24 cellular contexts compared by ENCODE assay signal in genomic region chr7:154783281-154783909, GRCh38.
"Had no signal": no experiment of that assay in that cellular context is flagged by ENCODE, and none has a peak within 500 bp of the region (broad histone marks: within the 10 kb centered on the region; RNA-seq: fewer than 3 reads in every experiment).

No MANE protein-coding gene starts in this region.

- ATAC-seq: activated CD4-positive, alpha-beta T cell treated with anti-CD3 and anti-CD28 coated beads for 36 hours; activated T-helper 17 cell treated with anti-CD3 and anti-CD28 coated beads, Interleukin-2, amount 50 U/mL, for 72 hours; Right ventricle myocardium inferior had no signal

- H3K9ac ChIP-seq: KMS-11, SK-N-SH had no signal

- DNase-seq: activated CD4-positive, alpha-beta memory T cell treated with anti-CD3 and anti-CD28 coated beads, Interleukin-2, amount 10 ng/mL, durations not matched to agents 7 days and 5 days; activated CD4-positive, alpha-beta T cell treated with anti-CD3 and anti-CD28 coated beads for 36 hours; activated CD4-positive, alpha-beta T cell treated with anti-CD3 and anti-CD28 coated beads, Interleukin-2, amount 50 U/mL, for 1 hour; activated gamma-delta T cell; activated naive CD4-positive, alpha-beta T cell treated with anti-CD3 and anti-CD28 coated beads for 36 hours; activated T-cell treated with anti-CD3 and anti-CD28 coated beads for 4 hours; activated T-cell treated with anti-CD3 and anti-CD28 coated beads, Interleukin-2, amount 50 U/mL, for 48 hours; amygdala; NCI-H1092; NCI-H1417; NCI-H1930; NCI-H2107; NCI-H2171 treated with DMSO at 0.1 percent for 48 hours; NCI-H226; NCI-H510A; NCI-H526 treated with DMSO at 0.1 percent for 48 hours; NCI-H82; RPMI8226; SK-N-SH; T-helper 1 cell; WERI-Rb-1 had no signal

- H3K27ac ChIP-seq: KMS-11, WERI-Rb-1 had no signal

- H3K4me2 ChIP-seq: KMS-11, SK-N-SH had no signal

- H3K36me3 ChIP-seq: WERI-Rb-1 had no signal
